ENCODE assay signal across 1 cellular context in the genomic region with DNA sequence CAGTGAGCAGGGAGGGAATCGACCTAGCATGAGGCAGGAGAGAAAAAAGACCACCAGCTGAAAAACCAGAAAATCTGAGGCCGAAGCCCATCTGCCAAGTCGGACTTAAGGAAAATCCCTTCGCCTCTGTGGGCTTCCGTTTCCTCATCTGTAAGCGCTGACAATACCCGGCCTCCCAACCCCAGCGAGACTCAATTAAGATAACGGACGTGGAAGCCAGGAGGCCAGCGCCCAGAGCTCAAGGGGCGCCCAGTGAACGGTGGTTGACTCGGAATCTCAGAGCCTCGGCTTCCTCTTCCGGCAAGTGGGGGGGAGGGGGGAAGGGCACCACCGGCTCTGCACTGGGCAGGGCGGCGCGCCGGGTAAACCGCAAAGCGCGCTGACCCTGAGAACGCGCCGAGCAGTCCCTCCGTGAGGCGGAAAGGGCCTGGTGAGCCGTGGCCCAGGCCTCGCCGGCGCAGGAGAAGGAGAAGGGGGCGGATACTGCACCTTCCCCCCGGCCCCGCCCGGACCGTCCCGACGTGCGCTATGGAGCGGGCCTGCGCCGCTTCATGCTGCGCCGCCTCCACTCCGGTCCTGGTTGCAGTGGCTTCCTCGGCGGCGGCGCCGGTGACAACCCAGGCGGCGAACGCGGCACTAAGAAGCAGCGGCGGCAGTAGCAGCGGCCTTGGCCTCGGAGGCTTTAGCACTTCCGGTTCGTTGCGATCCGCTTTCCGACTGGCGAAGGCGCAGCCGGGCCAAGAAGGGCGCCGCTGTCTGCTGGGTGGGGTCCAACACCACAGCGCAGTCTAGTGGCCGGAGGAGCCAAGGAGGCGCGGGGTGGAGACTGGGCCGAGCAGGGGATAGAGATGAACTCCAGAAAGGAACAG.
TF ChIP-seq lines count a peak whose summit lies in the region.

Gene DPP8 (minus strand): TSS at position 693 of the 869 bp plus-strand sequence. CDS start 5,136 bp downstream, outside the sequence.

TF ChIP-seq in HepG2, 621 proteins besides CTCF, POLR2A, EP300 and RAD21 (continued from another document and continues in another):
- TF ChIP-seq, protein P1, sequence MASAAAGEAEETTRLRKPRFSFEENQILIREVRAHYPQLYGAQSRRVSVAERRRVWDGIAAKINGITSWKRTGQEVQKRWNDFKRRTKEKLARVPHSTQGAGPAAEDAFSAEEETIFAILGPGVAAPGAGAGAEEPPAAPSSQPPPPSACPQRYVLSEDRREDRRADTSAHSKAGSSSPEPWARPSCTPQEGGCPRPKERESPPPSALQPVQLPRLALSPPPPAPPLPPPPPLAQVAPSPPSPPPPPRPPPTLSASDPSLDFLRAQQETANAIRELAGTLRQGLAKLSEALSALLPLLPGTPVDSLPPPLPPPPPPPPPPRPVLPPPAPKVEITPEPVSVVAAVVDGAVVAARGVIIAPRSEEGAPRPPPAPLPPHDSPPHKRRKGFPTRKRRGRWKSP (CRISPR knock-in tag; IDR thresholded peaks at IDR 0.05): peak; percentile 90
- peak; percentile 97 for TF ChIP-seq ZNF501 (CRISPR knock-in tag; IDR thresholded peaks at IDR 0.05)
- TF ChIP-seq CHCHD3 (CRISPR knock-in tag; IDR thresholded peaks at IDR 0.05): peak; percentile 90; the same call in 1 of the 2 replicates
- TF ChIP-seq PHF20 (CRISPR knock-in tag; IDR thresholded peaks at IDR 0.05): peak; percentile 95
- TF ChIP-seq ELK4 (CRISPR knock-in tag; IDR thresholded peaks at IDR 0.05; ENCODE audit: borderline replicate concordance): no peak; the same call in 1 of the 2 replicates
- TF ChIP-seq ZSCAN9 (CRISPR knock-in tag; IDR thresholded peaks at IDR 0.05; ENCODE audit: borderline replicate concordance): peak; percentile 75
- TF ChIP-seq ZBTB1 (CRISPR knock-in tag; IDR thresholded peaks at IDR 0.05; ENCODE audit: borderline replicate concordance): no peak
- TF ChIP-seq ZFP37 (CRISPR knock-in tag; IDR thresholded peaks at IDR 0.05; ENCODE audit: borderline replicate concordance): no peak
- TF ChIP-seq SAP130 (CRISPR knock-in tag; IDR thresholded peaks at IDR 0.05; ENCODE audit: low read depth): peak; percentile 97
- no peak for TF ChIP-seq ZSCAN30 (CRISPR knock-in tag; IDR thresholded peaks at IDR 0.05)
- TF ChIP-seq ZNF543 (CRISPR knock-in tag; IDR thresholded peaks at IDR 0.05): peak; percentile 98
- TF ChIP-seq ZNF703 (CRISPR knock-in tag; IDR thresholded peaks at IDR 0.05; ENCODE audit: borderline replicate concordance): no peak; the same call in 1 of the 2 replicates
- TF ChIP-seq ZNF782 (CRISPR knock-in tag; IDR thresholded peaks at IDR 0.05; ENCODE audit: borderline replicate concordance): peak; percentile 97
- TF ChIP-seq, protein P2, sequence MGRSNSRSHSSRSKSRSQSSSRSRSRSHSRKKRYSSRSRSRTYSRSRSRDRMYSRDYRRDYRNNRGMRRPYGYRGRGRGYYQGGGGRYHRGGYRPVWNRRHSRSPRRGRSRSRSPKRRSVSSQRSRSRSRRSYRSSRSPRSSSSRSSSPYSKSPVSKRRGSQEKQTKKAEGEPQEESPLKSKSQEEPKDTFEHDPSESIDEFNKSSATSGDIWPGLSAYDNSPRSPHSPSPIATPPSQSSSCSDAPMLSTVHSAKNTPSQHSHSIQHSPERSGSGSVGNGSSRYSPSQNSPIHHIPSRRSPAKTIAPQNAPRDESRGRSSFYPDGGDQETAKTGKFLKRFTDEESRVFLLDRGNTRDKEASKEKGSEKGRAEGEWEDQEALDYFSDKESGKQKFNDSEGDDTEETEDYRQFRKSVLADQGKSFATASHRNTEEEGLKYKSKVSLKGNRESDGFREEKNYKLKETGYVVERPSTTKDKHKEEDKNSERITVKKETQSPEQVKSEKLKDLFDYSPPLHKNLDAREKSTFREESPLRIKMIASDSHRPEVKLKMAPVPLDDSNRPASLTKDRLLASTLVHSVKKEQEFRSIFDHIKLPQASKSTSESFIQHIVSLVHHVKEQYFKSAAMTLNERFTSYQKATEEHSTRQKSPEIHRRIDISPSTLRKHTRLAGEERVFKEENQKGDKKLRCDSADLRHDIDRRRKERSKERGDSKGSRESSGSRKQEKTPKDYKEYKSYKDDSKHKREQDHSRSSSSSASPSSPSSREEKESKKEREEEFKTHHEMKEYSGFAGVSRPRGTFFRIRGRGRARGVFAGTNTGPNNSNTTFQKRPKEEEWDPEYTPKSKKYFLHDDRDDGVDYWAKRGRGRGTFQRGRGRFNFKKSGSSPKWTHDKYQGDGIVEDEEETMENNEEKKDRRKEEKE (IDR thresholded peaks at IDR 0.05): no peak
- TF ChIP-seq DRAP1 (CRISPR knock-in tag; IDR thresholded peaks at IDR 0.05): peak; percentile 64; the same call in 1 of the 2 replicates
- TF ChIP-seq PAX8 (CRISPR knock-in tag; IDR thresholded peaks at IDR 0.05; ENCODE audit: borderline replicate concordance): peak; percentile 79; the same call in 1 of the 2 replicates
- TF ChIP-seq ZNF7 (CRISPR knock-in tag; IDR thresholded peaks at IDR 0.05): peak; percentile 22; the same call in 1 of the 2 replicates
- TF ChIP-seq CC2D1A (CRISPR knock-in tag; IDR thresholded peaks at IDR 0.05): 0 out of 2 replicates have a peak, but pooled peaks have one; percentile 47
- TF ChIP-seq, protein P3, sequence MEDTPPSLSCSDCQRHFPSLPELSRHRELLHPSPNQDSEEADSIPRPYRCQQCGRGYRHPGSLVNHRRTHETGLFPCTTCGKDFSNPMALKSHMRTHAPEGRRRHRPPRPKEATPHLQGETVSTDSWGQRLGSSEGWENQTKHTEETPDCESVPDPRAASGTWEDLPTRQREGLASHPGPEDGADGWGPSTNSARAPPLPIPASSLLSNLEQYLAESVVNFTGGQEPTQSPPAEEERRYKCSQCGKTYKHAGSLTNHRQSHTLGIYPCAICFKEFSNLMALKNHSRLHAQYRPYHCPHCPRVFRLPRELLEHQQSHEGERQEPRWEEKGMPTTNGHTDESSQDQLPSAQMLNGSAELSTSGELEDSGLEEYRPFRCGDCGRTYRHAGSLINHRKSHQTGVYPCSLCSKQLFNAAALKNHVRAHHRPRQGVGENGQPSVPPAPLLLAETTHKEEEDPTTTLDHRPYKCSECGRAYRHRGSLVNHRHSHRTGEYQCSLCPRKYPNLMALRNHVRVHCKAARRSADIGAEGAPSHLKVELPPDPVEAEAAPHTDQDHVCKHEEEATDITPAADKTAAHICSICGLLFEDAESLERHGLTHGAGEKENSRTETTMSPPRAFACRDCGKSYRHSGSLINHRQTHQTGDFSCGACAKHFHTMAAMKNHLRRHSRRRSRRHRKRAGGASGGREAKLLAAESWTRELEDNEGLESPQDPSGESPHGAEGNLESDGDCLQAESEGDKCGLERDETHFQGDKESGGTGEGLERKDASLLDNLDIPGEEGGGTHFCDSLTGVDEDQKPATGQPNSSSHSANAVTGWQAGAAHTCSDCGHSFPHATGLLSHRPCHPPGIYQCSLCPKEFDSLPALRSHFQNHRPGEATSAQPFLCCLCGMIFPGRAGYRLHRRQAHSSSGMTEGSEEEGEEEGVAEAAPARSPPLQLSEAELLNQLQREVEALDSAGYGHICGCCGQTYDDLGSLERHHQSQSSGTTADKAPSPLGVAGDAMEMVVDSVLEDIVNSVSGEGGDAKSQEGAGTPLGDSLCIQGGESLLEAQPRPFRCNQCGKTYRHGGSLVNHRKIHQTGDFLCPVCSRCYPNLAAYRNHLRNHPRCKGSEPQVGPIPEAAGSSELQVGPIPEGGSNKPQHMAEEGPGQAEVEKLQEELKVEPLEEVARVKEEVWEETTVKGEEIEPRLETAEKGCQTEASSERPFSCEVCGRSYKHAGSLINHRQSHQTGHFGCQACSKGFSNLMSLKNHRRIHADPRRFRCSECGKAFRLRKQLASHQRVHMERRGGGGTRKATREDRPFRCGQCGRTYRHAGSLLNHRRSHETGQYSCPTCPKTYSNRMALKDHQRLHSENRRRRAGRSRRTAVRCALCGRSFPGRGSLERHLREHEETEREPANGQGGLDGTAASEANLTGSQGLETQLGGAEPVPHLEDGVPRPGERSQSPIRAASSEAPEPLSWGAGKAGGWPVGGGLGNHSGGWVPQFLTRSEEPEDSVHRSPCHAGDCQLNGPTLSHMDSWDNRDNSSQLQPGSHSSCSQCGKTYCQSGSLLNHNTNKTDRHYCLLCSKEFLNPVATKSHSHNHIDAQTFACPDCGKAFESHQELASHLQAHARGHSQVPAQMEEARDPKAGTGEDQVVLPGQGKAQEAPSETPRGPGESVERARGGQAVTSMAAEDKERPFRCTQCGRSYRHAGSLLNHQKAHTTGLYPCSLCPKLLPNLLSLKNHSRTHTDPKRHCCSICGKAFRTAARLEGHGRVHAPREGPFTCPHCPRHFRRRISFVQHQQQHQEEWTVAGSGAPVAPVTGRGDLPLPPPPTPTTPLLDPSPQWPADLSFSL (CRISPR knock-in tag; IDR thresholded peaks at IDR 0.05): 0 out of 2 replicates have a peak, but pooled peaks have one; percentile 38
- TF ChIP-seq ZBED4 (CRISPR knock-in tag; IDR thresholded peaks at IDR 0.05; ENCODE audit: borderline replicate concordance): peak; percentile 96
- no peak for TF ChIP-seq NFE2L2 (IDR thresholded peaks at IDR 0.05; ENCODE audit: low read length)
- TF ChIP-seq STAT5B (CRISPR knock-in tag; IDR thresholded peaks at IDR 0.05): no peak
- TF ChIP-seq ZNF383 (CRISPR knock-in tag; IDR thresholded peaks at IDR 0.05; ENCODE audit: borderline replicate concordance): peak; percentile 96; the same call in 1 of the 2 replicates
- TF ChIP-seq CREB1 (IDR thresholded peaks at IDR 0.05): peak; percentile 21; the same call in 1 of the 2 replicates
- TF ChIP-seq CREB1 (CRISPR knock-in tag; IDR thresholded peaks at IDR 0.05): peak; percentile 73
- TF ChIP-seq ZNF737 (CRISPR knock-in tag; IDR thresholded peaks at IDR 0.05; ENCODE audit: borderline replicate concordance): no peak
- peak; percentile 48; the same call in 1 of the 2 replicates for TF ChIP-seq RARA (CRISPR knock-in tag; IDR thresholded peaks at IDR 0.05)
- no peak; the same call in 1 of the 2 replicates for TF ChIP-seq EHMT2 (IDR thresholded peaks at IDR 0.05; ENCODE audit: borderline replicate concordance, low read depth, low read length)
- no peak for TF ChIP-seq MATR3 (CRISPR knock-in tag; IDR thresholded peaks at IDR 0.05)
- no peak for TF ChIP-seq SMC3 (IDR thresholded peaks at IDR 0.05; ENCODE audit: low read length)
- peak; percentile 65; the same call in 1 of the 2 replicates for TF ChIP-seq NR0B2 (CRISPR knock-in tag; IDR thresholded peaks at IDR 0.05)
- peak; percentile 87; the same call in 1 of the 2 replicates for TF ChIP-seq MZF1 (CRISPR knock-in tag; IDR thresholded peaks at IDR 0.05; ENCODE audit: borderline replicate concordance)
- TF ChIP-seq STAG1 (CRISPR knock-in tag; IDR thresholded peaks at IDR 0.05): no peak
- TF ChIP-seq, protein P4, sequence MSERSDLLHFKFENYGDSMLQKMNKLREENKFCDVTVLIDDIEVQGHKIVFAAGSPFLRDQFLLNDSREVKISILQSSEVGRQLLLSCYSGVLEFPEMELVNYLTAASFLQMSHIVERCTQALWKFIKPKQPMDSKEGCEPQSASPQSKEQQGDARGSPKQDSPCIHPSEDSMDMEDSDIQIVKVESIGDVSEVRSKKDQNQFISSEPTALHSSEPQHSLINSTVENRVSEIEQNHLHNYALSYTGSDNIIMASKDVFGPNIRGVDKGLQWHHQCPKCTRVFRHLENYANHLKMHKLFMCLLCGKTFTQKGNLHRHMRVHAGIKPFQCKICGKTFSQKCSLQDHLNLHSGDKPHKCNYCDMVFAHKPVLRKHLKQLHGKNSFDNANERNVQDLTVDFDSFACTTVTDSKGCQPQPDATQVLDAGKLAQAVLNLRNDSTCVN (CRISPR knock-in tag; IDR thresholded peaks at IDR 0.05; ENCODE audit: borderline replicate concordance): peak; percentile 73
